1 cellular context compared by ENCODE assay signal in genomic region chr20:32682508-32682987, GRCh38.
TF ChIP-seq lines count a peak whose summit lies in the region.

No MANE protein-coding gene starts in this region.

TF ChIP-seq in K562, 482 proteins besides CTCF, POLR2A, EP300 and RAD21 (continued from another document and continues in another):
- TF ChIP-seq CHCHD3 (CRISPR knock-in tag; IDR thresholded peaks at IDR 0.05) = no peak
- TF ChIP-seq NCOA4 (IDR thresholded peaks at IDR 0.05; ENCODE audit: partially characterized antibody) = no peak
- TF ChIP-seq ZNF696 (CRISPR knock-in tag; conservative IDR thresholded peaks at IDR 0.05) = no peak
- no peak for TF ChIP-seq ARID4B (CRISPR knock-in tag; IDR thresholded peaks at IDR 0.05)
- no peak for TF ChIP-seq RFX5 (IDR thresholded peaks at IDR 0.05; ENCODE audit: low read depth, low read length)
- no peak for TF ChIP-seq NCOA6 (IDR thresholded peaks at IDR 0.05)
- no peak for TF ChIP-seq MXD1 (CRISPR knock-in tag; IDR thresholded peaks at IDR 0.05; ENCODE audit: borderline replicate concordance, poor library complexity, severe bottlenecking)
- no peak for TF ChIP-seq ZNF512 (tag; IDR thresholded peaks at IDR 0.05)
- TF ChIP-seq SREBF1 (IDR thresholded peaks at IDR 0.05; ENCODE audit: borderline replicate concordance, low read depth, low read length) = no peak
- no peak for TF ChIP-seq JUN (IDR thresholded peaks at IDR 0.05; ENCODE audit: borderline replicate concordance, low read depth, low read length)
- TF ChIP-seq JUN (CRISPR knock-in tag; IDR thresholded peaks at IDR 0.05; ENCODE audit: borderline replicate concordance) = no peak
- TF ChIP-seq TEAD2 (tag; IDR thresholded peaks at IDR 0.05) = no peak
- no peak for TF ChIP-seq TAF7 (tag; IDR thresholded peaks at IDR 0.05)
- no peak for TF ChIP-seq ZBTB12 (CRISPR knock-in tag; IDR thresholded peaks at IDR 0.05)
- no peak for TF ChIP-seq HNRNPL (IDR thresholded peaks at IDR 0.05; ENCODE audit: low read depth, low read length)
- no peak for TF ChIP-seq ZNF449 (CRISPR knock-in tag; IDR thresholded peaks at IDR 0.05)
- peak; percentile 76; the same call in 1 of the 2 replicates for TF ChIP-seq NCOA1 (IDR thresholded peaks at IDR 0.05; ENCODE audit: low read depth)
- TF ChIP-seq BRD4 (IDR thresholded peaks at IDR 0.05) = no peak
- peak; percentile 50; the same call in 1 of the 2 replicates for TF ChIP-seq LEF1 (IDR thresholded peaks at IDR 0.05)
- TF ChIP-seq ETV6 (IDR thresholded peaks at IDR 0.05; ENCODE audit: borderline replicate concordance in 1 of 2, low read depth in 2 of 2, low read length in 1 of 2) = 0 out of 4 replicates have a peak, but pooled peaks of 1 of the 2 experiments have one; percentile 22
- no peak for TF ChIP-seq ETV6 (CRISPR knock-in tag; IDR thresholded peaks at IDR 0.05; ENCODE audit: borderline replicate concordance)
- TF ChIP-seq ZNF668 (CRISPR knock-in tag; IDR thresholded peaks at IDR 0.05) = no peak
- TF ChIP-seq BHLHE40 (IDR thresholded peaks at IDR 0.05; ENCODE audit: low read length) = peak; percentile 89
- no peak for TF ChIP-seq POLR3G (IDR thresholded peaks at IDR 0.05; ENCODE audit: extremely low read depth, insufficient read length, insufficient replicate concordance)
- TF ChIP-seq NR2F6 (CRISPR knock-in tag; IDR thresholded peaks at IDR 0.05) = no peak
- TF ChIP-seq NBN (IDR thresholded peaks at IDR 0.05; ENCODE audit: low read depth) = 0 out of 2 replicates have a peak, but pooled peaks have one; percentile 48
- no peak for TF ChIP-seq THRB (CRISPR knock-in tag; conservative IDR thresholded peaks at IDR 0.05)
- TF ChIP-seq RFX1 (IDR thresholded peaks at IDR 0.05) = no peak
- TF ChIP-seq ZNF77 (CRISPR knock-in tag; IDR thresholded peaks at IDR 0.05) = no peak
- TF ChIP-seq NFRKB (IDR thresholded peaks at IDR 0.05; ENCODE audit: low read depth) = no peak
- no peak for TF ChIP-seq TSC22D4 (tag; IDR thresholded peaks at IDR 0.05)
- no peak for TF ChIP-seq ZFP30 (CRISPR knock-in tag; IDR thresholded peaks at IDR 0.05; ENCODE audit: borderline replicate concordance)
- peak; percentile 70 to 92; a peak in 3 of 4 replicates for TF ChIP-seq RCOR1 (IDR thresholded peaks at IDR 0.05; ENCODE audit: borderline replicate concordance in 1 of 2, low read depth in 2 of 2, low read length in 2 of 2)
- no peak for TF ChIP-seq RBM14 (IDR thresholded peaks at IDR 0.05; ENCODE audit: borderline replicate concordance, insufficient read depth, low read depth, low read length)
- no peak for TF ChIP-seq ZNF384 (IDR thresholded peaks at IDR 0.05; ENCODE audit: low read depth, low read length)
- 0 out of 2 replicates have a peak, but pooled peaks have one; percentile 46 for TF ChIP-seq ZFP91 (CRISPR knock-in tag; IDR thresholded peaks at IDR 0.05)
- no peak for TF ChIP-seq BRF1 (IDR thresholded peaks at IDR 0.05; ENCODE audit: borderline replicate concordance, extremely low read depth, insufficient read length)
- TF ChIP-seq KAT7 (CRISPR knock-in tag; IDR thresholded peaks at IDR 0.05; ENCODE audit: borderline replicate concordance) = no peak
- TF ChIP-seq CAMTA2 (CRISPR knock-in tag; conservative IDR thresholded peaks at IDR 0.05) = no peak
- TF ChIP-seq ZNF217 (CRISPR knock-in tag; IDR thresholded peaks at IDR 0.05) = no peak
- TF ChIP-seq ZC3H8 (IDR thresholded peaks at IDR 0.05) = no peak
- TF ChIP-seq ZNF395 (CRISPR knock-in tag; IDR thresholded peaks at IDR 0.05) = peak; percentile 21; the same call in 1 of the 2 replicates
- no peak for TF ChIP-seq JUNB (CRISPR knock-in tag; conservative IDR thresholded peaks at IDR 0.05)
- no peak for TF ChIP-seq CBX2 (IDR thresholded peaks at IDR 0.05; ENCODE audit: insufficient read depth, low read length, poor library complexity, severe bottlenecking)
- TF ChIP-seq ZNF583 (CRISPR knock-in tag; IDR thresholded peaks at IDR 0.05) = no peak
- TF ChIP-seq TCFL5 (CRISPR knock-in tag; conservative IDR thresholded peaks at IDR 0.05) = no peak
- TF ChIP-seq KLF16 (IDR thresholded peaks at IDR 0.05) = peak; percentile 94
- no peak for TF ChIP-seq RFX7 (CRISPR knock-in tag; IDR thresholded peaks at IDR 0.05)
- no peak for TF ChIP-seq ZBTB8A (IDR thresholded peaks at IDR 0.05; ENCODE audit: partially characterized antibody)
- TF ChIP-seq BCL6 (CRISPR knock-in tag; IDR thresholded peaks at IDR 0.05) = no peak
- TF ChIP-seq MAZ (CRISPR knock-in tag; conservative IDR thresholded peaks at IDR 0.05 in 1 of 2, IDR thresholded peaks at IDR 0.05 in 1 of 2) = peak in 1 of 2 experiments; percentile 27; a peak in 1 of 4 replicates
- no peak for TF ChIP-seq HINFP (tag; conservative IDR thresholded peaks at IDR 0.05; ENCODE audit: low read depth)
- peak; percentile 65; the same call in 1 of the 2 replicates for TF ChIP-seq NR2C2 (CRISPR knock-in tag; IDR thresholded peaks at IDR 0.05)
- TF ChIP-seq NR2C2 (tag; IDR thresholded peaks at IDR 0.05) = no peak
- TF ChIP-seq PRMT5 (CRISPR knock-in tag; IDR thresholded peaks at IDR 0.05) = no peak
- no peak for TF ChIP-seq FOXO4 (CRISPR knock-in tag; IDR thresholded peaks at IDR 0.05)
- no peak for TF ChIP-seq ZNF311 (CRISPR knock-in tag; IDR thresholded peaks at IDR 0.05)
- no peak for TF ChIP-seq ZNF830 (CRISPR knock-in tag; IDR thresholded peaks at IDR 0.05)
